Comparison of ENCODE assay signal across 15 cellular contexts in genomic region chr4:42078184-42078801, GRCh38.
DNase-seq lines count a peak whose midpoint lies in the region; ATAC-seq and TF ChIP-seq lines count a peak whose summit lies in the region.
"Had no signal": no experiment of that assay in that cellular context is flagged by ENCODE, and none has a peak within 500 bp of the region (broad histone marks: within the 10 kb centered on the region; RNA-seq: fewer than 3 reads in every experiment).

No MANE protein-coding gene starts in this region.

- intact Hi-C loops in CD4-positive, alpha-beta T cell (cut with DNase I, micrococcal nuclease): no loop called here

- H3K27ac ChIP-seq in CD4-positive, alpha-beta T cell (ENCODE audit: low read depth, low read length): no peak overlapping the region
- no peak overlapping the region for H3K27ac ChIP-seq in neural progenitor cell
- H3K27ac ChIP-seq: C4-2B had no signal

- no peak overlapping the region for H3K4me2 ChIP-seq in neural progenitor cell
- H3K4me2 ChIP-seq: smooth muscle cell had no signal

- no peaks in the 10 kb centered on the region for H3K27me3 ChIP-seq in CD4-positive, alpha-beta T cell (ENCODE audit: control insufficient read depth, insufficient read depth, low read length)
- H3K27me3 ChIP-seq in neural progenitor cell: no peaks in the 10 kb centered on the region

- H3K4me1 Mint-ChIP-seq in CD4-positive, alpha-beta T cell (ENCODE audit: low read depth): no peaks in the 10 kb centered on the region
- no peaks in the 10 kb centered on the region for H3K4me1 Mint-ChIP-seq in neural progenitor cell

- no peak overlapping the region for H3K27ac Mint-ChIP-seq in CD4-positive, alpha-beta T cell
- H3K27ac Mint-ChIP-seq in neural progenitor cell: no peak overlapping the region
- H3K27ac Mint-ChIP-seq: natural killer cell treated with Interleukin-12 subunit alpha and Interleukin-12 subunit beta and Interleukin-15 and Interleukin-18, amount 100 ng/mL, for 72 hours; T-helper 17 cell had no signal

- H3K4me1 ChIP-seq in neural progenitor cell: no peaks in the 10 kb centered on the region

- DNase-seq in NCI-H1105 treated with DMSO at 0.1 percent for 48 hours (lab: John Stamatoyannopoulos, UW) (no peak), DMS53 (lab: John Stamatoyannopoulos, UW) (no peak), neural progenitor cell (ENCODE audit: low spot score) (no peak)
- DNase-seq in CD4-positive, alpha-beta T cell: no peak
- DNase-seq: foreskin melanocyte, left cardiac atrium, NCI-H1417 treated with DMSO at 0.1 percent for 48 hours, T-helper 17 cell had no signal

- no peak overlapping the region for H3K9ac ChIP-seq in neural progenitor cell

- POLR2A ChIA-PET in CD4-positive, alpha-beta T cell (lab: Charles Lee): no interaction called here

- no peak overlapping the region for H3K4me3 ChIP-seq in neural progenitor cell
- H3K4me3 ChIP-seq: smooth muscle cell had no signal

- H3K36me3 ChIP-seq in neural progenitor cell: peaks cover 8% of the 10 kb centered on the region

- no peak overlapping the region for H2AFZ ChIP-seq in neural progenitor cell (replicated peaks)

- no peaks in the 10 kb centered on the region for H3F3A ChIP-seq in neural progenitor cell (ENCODE audit: low read depth)

- CTCF ChIA-PET in CD4-positive, alpha-beta T cell (lab: Charles Lee): no interaction called here

- H3K27me3 Mint-ChIP-seq in CD4-positive, alpha-beta T cell: no peaks in the 10 kb centered on the region
- no peaks in the 10 kb centered on the region for H3K27me3 Mint-ChIP-seq in neural progenitor cell (ENCODE audit: insufficient read depth, low read depth)
- H3K27me3 Mint-ChIP-seq: natural killer cell treated with Interleukin-12 subunit alpha and Interleukin-12 subunit beta and Interleukin-15 and Interleukin-18, amount 100 ng/mL, for 72 hours; T-helper 17 cell had no signal

- H3K79me2 ChIP-seq in neural progenitor cell (ENCODE audit: low read depth): no peaks in the 10 kb centered on the region

- ATAC-seq in GM18520 (IDR thresholded peaks at IDR 0.05; ENCODE audit: unreplicated experiment): peak; percentile 88
- ATAC-seq in GM21381 (IDR thresholded peaks at IDR 0.05; ENCODE audit: unreplicated experiment): peak; percentile 81
- ATAC-seq in HG02970 (IDR thresholded peaks at IDR 0.05; ENCODE audit: low FRiP score, unreplicated experiment): peak; percentile 63
- peak; percentile 88 for ATAC-seq in HG03565 (IDR thresholded peaks at IDR 0.05; ENCODE audit: unreplicated experiment)
- ATAC-seq in CD4-positive, alpha-beta T cell (ENCODE audit: poor library complexity): no peak
- ATAC-seq: left cardiac atrium; natural killer cell treated with Interleukin-12 subunit alpha and Interleukin-12 subunit beta and Interleukin-15 and Interleukin-18, amount 100 ng/mL, for 72 hours; T-helper 17 cell had no signal

- no peaks in the 10 kb centered on the region for H3K9me3 ChIP-seq in CD4-positive, alpha-beta T cell (ENCODE audit: control insufficient read depth, low read length)
- H3K9me3 ChIP-seq in neural progenitor cell (ENCODE audit: low read depth): no peaks in the 10 kb centered on the region

- no peak overlapping the region for H3K4me3 Mint-ChIP-seq in CD4-positive, alpha-beta T cell
- no peak overlapping the region for H3K4me3 Mint-ChIP-seq in neural progenitor cell
- H3K4me3 Mint-ChIP-seq: natural killer cell treated with Interleukin-12 subunit alpha and Interleukin-12 subunit beta and Interleukin-15 and Interleukin-18, amount 100 ng/mL, for 72 hours; T-helper 17 cell had no signal

- peaks cover 57% of the 10 kb centered on the region for H3K36me3 Mint-ChIP-seq in CD4-positive, alpha-beta T cell (ENCODE audit: low read depth)
- peaks cover 2% of the 10 kb centered on the region for H3K36me3 Mint-ChIP-seq in neural progenitor cell

- no peaks in the 10 kb centered on the region for H3K9me3 Mint-ChIP-seq in CD4-positive, alpha-beta T cell
- no peaks in the 10 kb centered on the region for H3K9me3 Mint-ChIP-seq in neural progenitor cell
- H3K9me3 Mint-ChIP-seq: natural killer cell treated with Interleukin-12 subunit alpha and Interleukin-12 subunit beta and Interleukin-15 and Interleukin-18, amount 100 ng/mL, for 72 hours had no signal

- TF ChIP-seq CTCF in CD4-positive, alpha-beta T cell (IDR thresholded peaks at IDR 0.05): no peak
- no peak for TF ChIP-seq CTCF in neural progenitor cell (IDR thresholded peaks at IDR 0.05)

- no peaks in the 10 kb centered on the region for H4K20me1 ChIP-seq in neural progenitor cell (ENCODE audit: low read depth)
